ENCODE assay signal across 8 cellular contexts in the genomic region with DNA sequence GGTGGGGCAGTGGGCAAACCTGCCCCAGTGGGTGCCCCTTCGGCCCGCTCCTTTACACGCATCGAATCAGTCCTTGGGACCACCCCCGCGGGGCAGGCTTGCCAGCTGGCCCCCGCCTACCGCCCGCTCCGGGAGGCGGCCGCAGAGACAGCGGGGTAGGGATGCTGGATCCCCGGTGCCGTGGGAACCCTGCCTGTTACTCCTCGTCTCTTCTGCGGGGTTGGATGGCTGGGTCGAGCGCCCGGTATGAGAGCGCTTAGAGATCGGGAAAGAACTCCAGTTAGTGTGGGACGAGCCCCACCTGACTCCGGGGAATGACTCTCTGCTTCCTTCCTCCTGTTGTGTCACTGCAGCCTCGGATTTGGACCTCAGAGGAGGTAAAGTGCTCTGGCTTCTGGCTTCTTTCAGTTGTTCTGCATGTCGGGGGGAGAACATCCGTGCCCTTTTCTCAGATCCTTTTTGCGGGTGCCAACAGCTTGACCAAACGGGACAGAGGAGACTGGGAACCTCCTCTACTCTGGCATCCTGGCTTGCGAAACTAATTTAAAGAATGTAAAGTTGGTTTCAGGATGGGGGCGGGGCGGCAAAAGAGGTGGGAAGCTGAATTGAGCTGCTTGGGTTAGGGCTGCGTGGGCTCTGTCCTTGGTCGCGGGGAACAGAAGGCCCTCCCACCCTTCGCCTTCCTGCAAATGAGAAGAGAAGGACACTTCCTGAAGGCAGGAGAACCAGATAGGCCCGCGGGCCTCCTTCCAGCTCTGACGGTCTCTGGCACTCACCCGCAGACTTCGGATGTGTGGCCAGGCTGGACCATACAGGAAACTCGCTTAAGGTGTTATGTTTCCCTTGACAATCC. TPM values are rescaled to one million over a fixed set of nuclear protein-coding genes. Genes with fewer than 3 reads are reported as not detected.
DNase-seq lines count a peak whose midpoint lies in the region; ATAC-seq lines count a peak whose summit lies in the region.

No MANE protein-coding gene starts in this region.

- peak overlapping the region; percentile 76 for H3K4me3 Mint-ChIP-seq in dendritic cell treated with granulocyte-macrophage colony-stimulating factor and Interleukin-4, amounts not matched to agents 40 ng/mL and 50 ng/mL, for 4 days
- H3K4me3 Mint-ChIP-seq in stimulated activated naive CD8-positive, alpha-beta T cell treated with anti-CD3 and anti-CD28 coated beads, Interleukin-15, Interleukin-2, amounts not matched to agents 100 ng/mL and 50 ng/mL, for 24 hours = peak overlapping the region; percentile 86

- DNase-seq in CD1c-positive myeloid dendritic cell (ENCODE audit: extremely low spot score) = peak; percentile 88
- DNase-seq in NCI-H2227 treated with DMSO at 0.1 percent for 48 hours (lab: John Stamatoyannopoulos, UW) = peak; percentile 14
- DNase-seq in left lobe of liver (ENCODE audit: low spot score) = no peak
- DNase-seq in NAMALWA (ENCODE audit: low spot score) = no peak
- no peak for DNase-seq in NK-92 (lab: John Stamatoyannopoulos, UW; ENCODE audit: unreplicated experiment)

- ATAC-seq in left lobe of liver = peak; percentile 48
- ATAC-seq in HG03521 (IDR thresholded peaks at IDR 0.05; ENCODE audit: unreplicated experiment) = no peak

- intact Hi-C loops in dendritic cell treated with granulocyte-macrophage colony-stimulating factor and Interleukin-4, amounts not matched to agents 40 ng/mL and 50 ng/mL, for 4 days (cut with micrococcal nuclease) = no loop called here

- peak overlapping the region; percentile 61 for H3K27ac Mint-ChIP-seq in dendritic cell treated with granulocyte-macrophage colony-stimulating factor and Interleukin-4, amounts not matched to agents 40 ng/mL and 50 ng/mL, for 4 days
- H3K27ac Mint-ChIP-seq in stimulated activated naive CD8-positive, alpha-beta T cell treated with anti-CD3 and anti-CD28 coated beads, Interleukin-15, Interleukin-2, amounts not matched to agents 100 ng/mL and 50 ng/mL, for 24 hours = peak overlapping the region; percentile 78

- peaks cover 47% of the 10 kb centered on the region for H3K27me3 Mint-ChIP-seq in dendritic cell treated with granulocyte-macrophage colony-stimulating factor and Interleukin-4, amounts not matched to agents 40 ng/mL and 50 ng/mL, for 4 days
- H3K27me3 Mint-ChIP-seq in stimulated activated naive CD8-positive, alpha-beta T cell treated with anti-CD3 and anti-CD28 coated beads, Interleukin-15, Interleukin-2, amounts not matched to agents 100 ng/mL and 50 ng/mL, for 24 hours = peaks cover 65% of the 10 kb centered on the region

- no peaks in the 10 kb centered on the region for H3K36me3 Mint-ChIP-seq in dendritic cell treated with granulocyte-macrophage colony-stimulating factor and Interleukin-4, amounts not matched to agents 40 ng/mL and 50 ng/mL, for 4 days (ENCODE audit: low read depth)
- peaks cover 24% of the 10 kb centered on the region for H3K36me3 Mint-ChIP-seq in stimulated activated naive CD8-positive, alpha-beta T cell treated with anti-CD3 and anti-CD28 coated beads, Interleukin-15, Interleukin-2, amounts not matched to agents 100 ng/mL and 50 ng/mL, for 24 hours (ENCODE audit: low read depth)

- peaks cover 25% of the 10 kb centered on the region for H3K4me1 Mint-ChIP-seq in dendritic cell treated with granulocyte-macrophage colony-stimulating factor and Interleukin-4, amounts not matched to agents 40 ng/mL and 50 ng/mL, for 4 days (ENCODE audit: low read depth)
- peaks cover 66% of the 10 kb centered on the region for H3K4me1 Mint-ChIP-seq in stimulated activated naive CD8-positive, alpha-beta T cell treated with anti-CD3 and anti-CD28 coated beads, Interleukin-15, Interleukin-2, amounts not matched to agents 100 ng/mL and 50 ng/mL, for 24 hours (ENCODE audit: low read depth)

- no peaks in the 10 kb centered on the region for H3K9me3 Mint-ChIP-seq in dendritic cell treated with granulocyte-macrophage colony-stimulating factor and Interleukin-4, amounts not matched to agents 40 ng/mL and 50 ng/mL, for 4 days
- H3K9me3 Mint-ChIP-seq in stimulated activated naive CD8-positive, alpha-beta T cell treated with anti-CD3 and anti-CD28 coated beads, Interleukin-15, Interleukin-2, amounts not matched to agents 100 ng/mL and 50 ng/mL, for 24 hours = peaks cover 6% of the 10 kb centered on the region

RNA-seq across cellular contexts. Expression of gene LAYN, which starts 0.9 kb away (rescaled TPM):
- 0.73 TPM for total RNA-seq in left lobe of liver

RNA-seq across cellular contexts. Expression of gene HOATZ, which starts 26.9 kb away (rescaled TPM):
- total RNA-seq in left lobe of liver = not detected

RNA-seq across cellular contexts. Expression of gene BTG4, which starts 29.2 kb away (rescaled TPM):
- not detected for total RNA-seq in left lobe of liver

Comparison
In these comparisons a context has a peak if more than half of its experiments do, and no peak if none do; other contexts are left out.
1. DNase-seq: peak in CD1c-positive myeloid dendritic cell (single experiment) and NCI-H2227 treated with DMSO at 0.1 percent for 48 hours (single experiment); none in left lobe of liver (single experiment), NAMALWA (single experiment) and NK-92 (single experiment).